In genomic region chr1:3036646-3037280, GRCh38 we compare ENCODE assay signal across 18 cellular contexts. TPM values are rescaled to one million over a fixed set of nuclear protein-coding genes. Genes with fewer than 3 reads are reported as not detected.
A peak's percentile ranks its signal among the peaks of the same experiment; 100 is the strongest.
DNase-seq lines count a peak whose midpoint lies in the region; ATAC-seq and TF ChIP-seq lines count a peak whose summit lies in the region.
"Had no signal": no experiment of that assay in that cellular context is flagged by ENCODE, and none has a peak within 500 bp of the region (broad histone marks: within the 10 kb centered on the region; RNA-seq: fewer than 3 reads in every experiment).

No MANE protein-coding gene starts in this region.

- no peaks in the 10 kb centered on the region for H3K36me3 Mint-ChIP-seq in natural killer cell treated with Interleukin-12 subunit alpha and Interleukin-12 subunit beta and Interleukin-15 and Interleukin-18, amount 100 ng/mL, for 72 hours
- no peaks in the 10 kb centered on the region for H3K36me3 Mint-ChIP-seq in natural killer cell
- H3K36me3 Mint-ChIP-seq: CD14-positive monocyte had no signal

- no peaks in the 10 kb centered on the region for H3K27me3 Mint-ChIP-seq in natural killer cell treated with Interleukin-12 subunit alpha and Interleukin-12 subunit beta and Interleukin-15 and Interleukin-18, amount 100 ng/mL, for 72 hours
- H3K27me3 Mint-ChIP-seq in natural killer cell (ENCODE audit: low read depth in 2 of 2): no peaks in the 10 kb centered on the region

- no peak overlapping the region for H3K27ac Mint-ChIP-seq in natural killer cell treated with Interleukin-12 subunit alpha and Interleukin-12 subunit beta and Interleukin-15 and Interleukin-18, amount 100 ng/mL, for 72 hours
- H3K27ac Mint-ChIP-seq in natural killer cell: no peak overlapping the region

- H3K9me3 Mint-ChIP-seq in natural killer cell treated with Interleukin-12 subunit alpha and Interleukin-12 subunit beta and Interleukin-15 and Interleukin-18, amount 100 ng/mL, for 72 hours: no peaks in the 10 kb centered on the region
- no peaks in the 10 kb centered on the region for H3K9me3 Mint-ChIP-seq in natural killer cell
- H3K9me3 Mint-ChIP-seq: CD14-positive monocyte had no signal

- no peaks in the 10 kb centered on the region for H3K4me1 Mint-ChIP-seq in natural killer cell treated with Interleukin-12 subunit alpha and Interleukin-12 subunit beta and Interleukin-15 and Interleukin-18, amount 100 ng/mL, for 72 hours (ENCODE audit: low read depth in 2 of 2)
- no peaks in the 10 kb centered on the region for H3K4me1 Mint-ChIP-seq in natural killer cell
- H3K4me1 Mint-ChIP-seq: CD14-positive monocyte had no signal

- H3K4me3 Mint-ChIP-seq in natural killer cell treated with Interleukin-12 subunit alpha and Interleukin-12 subunit beta and Interleukin-15 and Interleukin-18, amount 100 ng/mL, for 72 hours: no peak overlapping the region
- no peak overlapping the region for H3K4me3 Mint-ChIP-seq in natural killer cell
- H3K4me3 Mint-ChIP-seq: CD14-positive monocyte had no signal

- intact Hi-C loops in natural killer cell (cut with micrococcal nuclease): no loop called here

- TF ChIP-seq CTCF in natural killer cell (IDR thresholded peaks at IDR 0.05): no peak

- ATAC-seq in natural killer cell treated with Interleukin-12 subunit alpha and Interleukin-12 subunit beta and Interleukin-15 and Interleukin-18, amount 100 ng/mL, for 72 hours: no peak
- ATAC-seq in natural killer cell: no peak
- ATAC-seq: PC-3 had no signal

- peak; percentile 13 for DNase-seq in activated T-cell treated with anti-CD3 and anti-CD28 coated beads, Interleukin-2, amount 50 U/mL, for 1 hour
- no peak for DNase-seq in activated T-cell treated with anti-CD3 and anti-CD28 coated beads, Interleukin-2, amount 50 U/mL, for 48 hours
- DNase-seq in natural killer cell treated with Interleukin-12 subunit alpha and Interleukin-12 subunit beta and Interleukin-15 and Interleukin-18, amount 100 ng/mL, for 72 hours (ENCODE audit: low spot score): peak; percentile 53
- DNase-seq in natural killer cell: no peak
- peak; percentile 66 for DNase-seq in retina
- no peak for DNase-seq in HuH-7.5 (ENCODE audit: low spot score)
- DNase-seq in NCI-H82 (lab: John Stamatoyannopoulos, UW): no peak
- no peak for DNase-seq in H4 (ENCODE audit: low spot score)
- DNase-seq: 8988T, DMS79, KBM-7, NCI-H1105 treated with DMSO at 0.1 percent for 48 hours, NCI-H1694 treated with DMSO at 0.1 percent for 48 hours, NCI-H2227 treated with DMSO at 0.1 percent for 48 hours, NCI-H510A treated with DMSO at 0.1 percent for 48 hours, PC-3 had no signal

RNA-seq across cellular contexts. Expression of gene ACTRT2, which starts 15.5 kb away (rescaled TPM):
- total RNA-seq in natural killer cell treated with Interleukin-12 subunit alpha and Interleukin-12 subunit beta and Interleukin-15 and Interleukin-18, amount 100 ng/mL, for 72 hours: not detected
- total RNA-seq in natural killer cell: not detected
- not detected in 2 replicates for total RNA-seq in H4 (2014; rRNA removed; shearing (Covaris generic))
- total RNA-seq: H1, PC-3 had no signal

RNA-seq across cellular contexts. Expression of gene PRDM16, which starts 32.2 kb away (rescaled TPM):
- total RNA-seq in natural killer cell treated with Interleukin-12 subunit alpha and Interleukin-12 subunit beta and Interleukin-15 and Interleukin-18, amount 100 ng/mL, for 72 hours: not detected
- total RNA-seq in natural killer cell: under 1 TPM in 2 of 3 donors, not detected in 1; 0.25 to 0.64 TPM
- total RNA-seq in H4 (2014; rRNA removed; shearing (Covaris generic)): 0.14 and 0.97 TPM in 2 replicates

Comparison
In these comparisons a context has a peak if more than half of its experiments do, and no peak if none do; other contexts are left out.
1. DNase-seq: peak in activated T-cell treated with anti-CD3 and anti-CD28 coated beads, Interleukin-2, amount 50 U/mL, for 1 hour (single experiment), natural killer cell treated with Interleukin-12 subunit alpha and Interleukin-12 subunit beta and Interleukin-15 and Interleukin-18, amount 100 ng/mL, for 72 hours (single experiment) and retina (single experiment); none in activated T-cell treated with anti-CD3 and anti-CD28 coated beads, Interleukin-2, amount 50 U/mL, for 48 hours (0 of 2), natural killer cell (single experiment), HuH-7.5 (single experiment), NCI-H82 (single experiment) and H4 (single experiment).